In the genomic region with DNA sequence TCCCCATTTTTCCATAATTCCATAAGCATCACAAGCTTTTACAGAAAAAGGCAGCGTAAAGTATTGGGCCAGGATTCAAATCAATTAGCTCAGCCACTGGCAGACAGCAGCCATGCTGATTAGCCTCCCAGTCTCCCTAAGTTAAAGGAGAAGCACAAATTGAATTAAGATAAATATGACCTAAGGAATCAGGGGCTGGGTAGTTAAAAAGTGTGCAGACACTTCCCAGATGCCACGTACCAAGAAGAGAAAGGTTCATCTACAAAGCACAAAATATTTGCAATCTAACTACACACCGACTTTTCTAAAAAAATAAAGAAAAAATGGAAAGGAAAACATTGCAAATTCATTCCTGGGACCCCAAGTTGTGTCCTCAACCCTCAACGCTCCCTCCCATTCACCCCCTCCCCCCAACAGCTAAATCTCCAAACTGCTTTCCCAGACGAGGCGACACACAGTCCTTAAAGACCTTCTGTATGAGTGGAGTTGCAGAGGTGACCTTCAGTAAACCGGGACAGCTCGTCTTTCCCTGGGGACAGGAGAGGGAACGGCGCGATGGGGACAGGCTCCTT, we compare ENCODE assay signal across 8 cellular contexts. TPM values are rescaled to one million over a fixed set of nuclear protein-coding genes. Genes with fewer than 3 reads are reported as not detected.
DNase-seq lines count a peak whose midpoint lies in the region; ATAC-seq and TF ChIP-seq lines count a peak whose summit lies in the region.

No MANE protein-coding gene starts in this region.

- TF ChIP-seq CTCF in CD4-positive, alpha-beta T cell (IDR thresholded peaks at IDR 0.05), result no peak
- TF ChIP-seq CTCF in KMS-11 (conservative IDR thresholded peaks at IDR 0.05; ENCODE audit: low read depth, low read length) (no peak), brain (conservative IDR thresholded peaks at IDR 0.05) (no peak), vagina (IDR thresholded peaks at IDR 0.05) (no peak)

- H3K79me2 ChIP-seq in KMS-11 (ENCODE audit: insufficient read depth, low read depth), result peaks cover 55% of the 10 kb centered on the region

- H3K4me1 Mint-ChIP-seq in CD4-positive, alpha-beta T cell (ENCODE audit: low read depth), result peaks cover 34% of the 10 kb centered on the region
- peaks cover 28% of the 10 kb centered on the region for H3K4me1 Mint-ChIP-seq in brain
- peaks cover 22% of the 10 kb centered on the region for H3K4me1 Mint-ChIP-seq in memory B cell

- peak overlapping the region; percentile 87 for H3K9ac ChIP-seq in KMS-11

- no peaks in the 10 kb centered on the region; the same call in 1 of the 2 replicates for H3K36me3 ChIP-seq in KMS-11 (ENCODE audit: insufficient read depth)
- H3K36me3 ChIP-seq in vagina, result peaks cover 0 to 19% of the 10 kb centered on the region in 2 donors

- POLR2A ChIA-PET in CD4-positive, alpha-beta T cell (lab: Charles Lee), result interaction anchor here (1.0 to 4.2 kb wide), 14 partner anchors 9 to 156 kb away, joined by 3 to 53 read pairs (median 8); partner anchors contain the start of genes DCK, MOB1B and UTP3

- peaks cover 17% of the 10 kb centered on the region for H4K20me1 ChIP-seq in KMS-11 (ENCODE audit: insufficient read depth)

- CTCF ChIA-PET in CD4-positive, alpha-beta T cell (lab: Charles Lee), result interaction anchor here (1.1 to 1.6 kb wide), 4 partner anchors 64 to 171 kb away, joined by 3 to 7 read pairs (median 4); partner anchors contain the start of gene MOB1B

- peak overlapping the region; percentile 69 for H3K27ac ChIP-seq in CD4-positive, alpha-beta T cell (ENCODE audit: low read depth, low read length)
- H3K27ac ChIP-seq in KMS-11 (peak overlapping the region; percentile 75), vagina (peak overlapping the region; percentile 87)

- H3K36me3 Mint-ChIP-seq in CD4-positive, alpha-beta T cell (ENCODE audit: low read depth), result peaks cover 33% of the 10 kb centered on the region
- H3K36me3 Mint-ChIP-seq in brain (peaks cover 35% of the 10 kb centered on the region), memory B cell (peaks cover 8% of the 10 kb centered on the region)

- peak overlapping the region; percentile 100 for H3K4me3 Mint-ChIP-seq in CD4-positive, alpha-beta T cell
- H3K4me3 Mint-ChIP-seq in brain (peak overlapping the region; percentile 96 to 98 (median 98)), memory B cell (peak overlapping the region; percentile 96)

- no peaks in the 10 kb centered on the region for H3K9me3 Mint-ChIP-seq in CD4-positive, alpha-beta T cell
- H3K9me3 Mint-ChIP-seq in brain, result peaks cover 0 to 2% (median 0%) of the 10 kb centered on the region in 5 experiments
- no peaks in the 10 kb centered on the region for H3K9me3 Mint-ChIP-seq in memory B cell

- peaks cover 27% of the 10 kb centered on the region for H3K4me1 ChIP-seq in KMS-11 (ENCODE audit: low read depth, poor library complexity, severe bottlenecking)
- peaks cover 32% of the 10 kb centered on the region for H3K4me1 ChIP-seq in vagina

- peak overlapping the region; percentile 95 for H3K4me3 ChIP-seq in KMS-11 (IDR thresholded peaks at IDR 0.05; ENCODE audit: insufficient read depth, low read depth, low read length)
- H3K4me3 ChIP-seq in vagina, result peak overlapping the region; percentile 60 to 98

- no peaks in the 10 kb centered on the region for H3K27me3 ChIP-seq in CD4-positive, alpha-beta T cell (ENCODE audit: control insufficient read depth, insufficient read depth, low read length)
- no peaks in the 10 kb centered on the region for H3K27me3 ChIP-seq in KMS-11 (ENCODE audit: insufficient read depth, low read depth)
- H3K27me3 ChIP-seq in vagina, result no peaks in the 10 kb centered on the region

- no peaks in the 10 kb centered on the region for H3K27me3 Mint-ChIP-seq in CD4-positive, alpha-beta T cell
- H3K27me3 Mint-ChIP-seq in brain (peaks cover 6% of the 10 kb centered on the region), memory B cell (no peaks in the 10 kb centered on the region)

- no peak for TF ChIP-seq POLR2A in vagina (IDR thresholded peaks at IDR 0.05)

- no peaks in the 10 kb centered on the region for H3K9me3 ChIP-seq in CD4-positive, alpha-beta T cell (ENCODE audit: control insufficient read depth, low read length)
- H3K9me3 ChIP-seq in vagina, result no peaks in the 10 kb centered on the region

- peak overlapping the region; percentile 73 for H3K4me2 ChIP-seq in KMS-11

- H3K27ac Mint-ChIP-seq in CD4-positive, alpha-beta T cell, result peak overlapping the region; percentile 93
- H3K27ac Mint-ChIP-seq in brain (peak overlapping the region; percentile 97 to 99 (median 98)), memory B cell (peak overlapping the region; percentile 94)

- intact Hi-C loops in CD4-positive, alpha-beta T cell (cut with DNase I, micrococcal nuclease), result loop anchor here (2.0 to 10.0 kb wide), 6 partner anchors 101 to 169 kb away; partner anchors contain the start of genes DCK (in 1 of the 2) and UTP3 (in 1 of the 2)
- intact Hi-C loops in vagina (cut with DNase I) (loop anchor here (10.0 kb wide), 2 partner anchors 66 to 156 kb away; partner anchors contain the start of genes DCK and MOB1B), posterior vena cava (cut with DNase I) (no loop called here)

- ATAC-seq in CD4-positive, alpha-beta T cell (ENCODE audit: poor library complexity), result no peak
- ATAC-seq in memory B cell (ENCODE audit: low read depth), result no peak

- no peak for DNase-seq in CD4-positive, alpha-beta T cell
- no peak for DNase-seq in memory B cell (ENCODE audit: low spot score in 2 of 2)
- no peak for DNase-seq in vagina (ENCODE audit: extremely low spot score in 2 of 2)
- DNase-seq in posterior vena cava (ENCODE audit: low spot score), result no peak
- DNase-seq in NOMO-1 treated with DMSO at 0.1 percent for 48 hours (lab: John Stamatoyannopoulos, UW; ENCODE audit: unreplicated experiment), result no peak
- DNase-seq in cerebellar nuclear complex (lab: John Stamatoyannopoulos, UW), result no peak

- peak overlapping the region; percentile 48; the same call in 1 of the 2 replicates for H2AFZ ChIP-seq in KMS-11 (ENCODE audit: low read depth)

RNA-seq across cellular contexts. Expression of gene GRSF1, which starts 1.2 kb away (rescaled TPM):
- 10 to 100 TPM; 32.7 to 34.1 TPM for total RNA-seq in CD4-positive, alpha-beta T cell
- 31.3 TPM for polyA plus RNA-seq in brain (ENCODE audit: insufficient read depth, low read depth, low replicate concordance)
- 35.1 TPM for total RNA-seq in vagina
- total RNA-seq in posterior vena cava, result 10 to 100 TPM; 43.5 to 44.0 TPM

Comparison
In these comparisons a context has a peak if more than half of its experiments do, and no peak if none do; other contexts are left out.
1. intact Hi-C loops: an anchor here in CD4-positive, alpha-beta T cell (2.0 to 10.0 kb wide) and vagina (10.0 kb wide); none called in posterior vena cava.